Comparison of ENCODE assay signal across 1 cellular context in genomic region chr10:43417950-43418768, GRCh38.
TF ChIP-seq lines count a peak whose summit lies in the region.

No MANE protein-coding gene starts in this region.

TF ChIP-seq in HEK293, 187 proteins besides CTCF, POLR2A, EP300 and RAD21 (continued from another document and continues in another):
- TF ChIP-seq REST (tag by site-specific recombination; IDR thresholded peaks at IDR 0.05) (no peak), ZNF514 (tag by site-specific recombination; IDR thresholded peaks at IDR 0.05) (no peak), ZIC2 (tag by site-specific recombination; IDR thresholded peaks at IDR 0.05) (peak; percentile 67), WT1 (tag by site-specific recombination; IDR thresholded peaks at IDR 0.05) (peak; percentile 52; the same call in 1 of the 2 replicates), ZNF701 (tag by site-specific recombination; IDR thresholded peaks at IDR 0.05) (no peak), ATF2 (tag by site-specific recombination; IDR thresholded peaks at IDR 0.05; ENCODE audit: low read depth) (no peak), GLIS2 (tag by site-specific recombination; IDR thresholded peaks at IDR 0.05) (peak; percentile 41; the same call in 1 of the 2 replicates), ZBTB6 (tag by site-specific recombination; IDR thresholded peaks at IDR 0.05) (no peak), ZNF19 (tag by site-specific recombination; IDR thresholded peaks at IDR 0.05; ENCODE audit: low read depth) (no peak), ZBTB20 (tag by site-specific recombination; IDR thresholded peaks at IDR 0.05) (peak; percentile 45; the same call in 1 of the 2 replicates), SP3 (tag by site-specific recombination; IDR thresholded peaks at IDR 0.05) (no peak), SCRT2 (tag by site-specific recombination; IDR thresholded peaks at IDR 0.05) (peak; percentile 64), ZNF76 (tag by site-specific recombination; IDR thresholded peaks at IDR 0.05; ENCODE audit: borderline replicate concordance, low read depth) (no peak), ZXDB (tag by site-specific recombination; IDR thresholded peaks at IDR 0.05) (0 out of 2 replicates have a peak, but pooled peaks have one; percentile 39), ZBTB26 (tag by site-specific recombination; optimal IDR thresholded peaks at IDR 0.05) (no peak), IKZF3 (tag by site-specific recombination; IDR thresholded peaks at IDR 0.05) (no peak), ZNF639 (tag by site-specific recombination; IDR thresholded peaks at IDR 0.05) (0 out of 2 replicates have a peak, but pooled peaks have one; percentile 37), ZNF837 (tag by site-specific recombination; IDR thresholded peaks at IDR 0.05) (no peak), ZNF121 (tag by site-specific recombination; IDR thresholded peaks at IDR 0.05) (no peak), ZNF23 (tag by site-specific recombination; IDR thresholded peaks at IDR 0.05; ENCODE audit: borderline replicate concordance) (no peak), ZNF214 (tag by site-specific recombination; IDR thresholded peaks at IDR 0.05; ENCODE audit: borderline replicate concordance) (no peak), ZNF18 (tag by site-specific recombination; IDR thresholded peaks at IDR 0.05) (peak; percentile 57; the same call in 1 of the 2 replicates), ZNF335 (tag by site-specific recombination; conservative IDR thresholded peaks at IDR 0.05) (peak; percentile 66), ZNF24 (tag by site-specific recombination; IDR thresholded peaks at IDR 0.05) (0 out of 2 replicates have a peak, but pooled peaks have one; percentile 32), ZEB2 (tag by site-specific recombination; IDR thresholded peaks at IDR 0.05) (no peak), ZNF544 (tag by site-specific recombination; IDR thresholded peaks at IDR 0.05) (no peak), PBX3 (CRISPR knock-in tag; IDR thresholded peaks at IDR 0.05) (no peak), ZNF362 (tag by site-specific recombination; IDR thresholded peaks at IDR 0.05) (no peak), ZNF280C (tag by site-specific recombination; IDR thresholded peaks at IDR 0.05) (no peak), ZFHX2 (tag by site-specific recombination; conservative IDR thresholded peaks at IDR 0.05) (0 out of 2 replicates have a peak, but pooled peaks have one; percentile 16), ZNF223 (tag by site-specific recombination; IDR thresholded peaks at IDR 0.05) (no peak), ZNF660 (tag by site-specific recombination; IDR thresholded peaks at IDR 0.05) (no peak), ZNF184 (tag by site-specific recombination; IDR thresholded peaks at IDR 0.05) (no peak), EGR2 (tag by site-specific recombination; IDR thresholded peaks at IDR 0.05; ENCODE audit: low read depth) (no peak), ZNF404 (tag by site-specific recombination; IDR thresholded peaks at IDR 0.05) (no peak), KLF1 (tag by site-specific recombination; IDR thresholded peaks at IDR 0.05) (no peak), ZNF529 (tag by site-specific recombination; IDR thresholded peaks at IDR 0.05; ENCODE audit: insufficient replicate concordance) (no peak), HOXD13 (CRISPR knock-in tag; IDR thresholded peaks at IDR 0.05; ENCODE audit: borderline replicate concordance) (no peak), ZNF391 (tag by site-specific recombination; IDR thresholded peaks at IDR 0.05; ENCODE audit: borderline replicate concordance, low read depth) (no peak), PRDM10 (tag by site-specific recombination; IDR thresholded peaks at IDR 0.05) (peak; percentile 91), ZBTB7A (tag by site-specific recombination; IDR thresholded peaks at IDR 0.05; ENCODE audit: low read depth) (no peak), ZNF292 (tag by site-specific recombination; IDR thresholded peaks at IDR 0.05; ENCODE audit: borderline replicate concordance, low read depth) (no peak), ZNF266 (tag by site-specific recombination; IDR thresholded peaks at IDR 0.05; ENCODE audit: low read depth) (no peak), ZNF610 (tag by site-specific recombination; IDR thresholded peaks at IDR 0.05; ENCODE audit: borderline replicate concordance) (0 out of 2 replicates have a peak, but pooled peaks have one; percentile 19), ZSCAN30 (tag by site-specific recombination; IDR thresholded peaks at IDR 0.05) (no peak), ZNF155 (tag by site-specific recombination; IDR thresholded peaks at IDR 0.05) (no peak)
